ENCODE assay signal across 1 cellular context in genomic region chr10:102112210-102112817, GRCh38.
TF ChIP-seq lines count a peak whose summit lies in the region.

No MANE protein-coding gene starts in this region.

TF ChIP-seq in neural cell, 6 proteins besides CTCF, POLR2A, EP300 and RAD21 (continued from another document):
- TF ChIP-seq TAF1 (IDR thresholded peaks at IDR 0.05; ENCODE audit: low read depth) (no peak), SMC3 (conservative IDR thresholded peaks at IDR 0.05; ENCODE audit: poor library complexity) (no peak), EZH2 (IDR thresholded peaks at IDR 0.05; ENCODE audit: borderline replicate concordance, insufficient read depth, low read length, poor library complexity, severe bottlenecking) (no peak), REST (IDR thresholded peaks at IDR 0.05; ENCODE audit: borderline replicate concordance) (no peak), MXI1 (conservative IDR thresholded peaks at IDR 0.05; ENCODE audit: poor library complexity, severe bottlenecking) (no peak)
TF ChIP-seq in neural cell: peak in this region for 0.
